Comparison of ENCODE assay signal across 15 cellular contexts in the genomic region with DNA sequence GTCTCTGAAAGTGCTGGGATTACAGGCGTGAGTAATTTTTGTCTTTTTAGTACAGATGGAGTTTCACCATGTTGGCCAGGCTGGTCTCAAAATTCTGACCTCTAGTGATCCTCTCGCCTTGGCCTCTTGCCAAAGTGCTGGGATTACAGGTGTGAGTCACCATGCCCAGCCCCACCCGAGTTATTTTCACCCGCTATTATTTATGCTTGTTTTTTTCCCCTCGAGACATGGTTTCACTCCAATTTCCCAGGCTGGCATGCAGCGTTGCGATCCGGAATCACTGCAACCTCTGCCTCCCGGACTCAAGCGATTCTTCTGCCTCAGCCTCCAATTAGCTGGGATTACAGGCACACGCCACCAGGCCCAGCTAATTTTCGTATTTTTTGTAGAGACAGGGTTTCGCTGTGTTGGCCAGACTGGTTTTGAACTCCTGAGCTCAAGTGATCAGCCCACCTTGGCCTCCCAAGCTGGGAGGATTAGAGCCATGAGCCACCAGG. TPM values are rescaled to one million over a fixed set of nuclear protein-coding genes. Genes with fewer than 3 reads are reported as not detected.
DNase-seq lines count a peak whose midpoint lies in the region; ATAC-seq and TF ChIP-seq lines count a peak whose summit lies in the region.
"Had no signal": no experiment of that assay in that cellular context is flagged by ENCODE, and none has a peak within 500 bp of the region (broad histone marks: within the 10 kb centered on the region; RNA-seq: fewer than 3 reads in every experiment).

No MANE protein-coding gene starts in this region.

- peaks cover 17 to 26% of the 10 kb centered on the region in 2 donors for H3K36me3 Mint-ChIP-seq in stimulated activated naive B cell treated with anti-CD40 and anti-IgM and Interleukin-4, amounts not matched to agents 10 μg/mL and 1 μg/mL and 100 μg/mL, for 72 hours

- H3K4me3 ChIP-seq in SK-N-SH (ENCODE audit: low read depth in 2 of 2, low read length in 1 of 2): no peak overlapping the region

- H3K9me2 ChIP-seq in SK-N-SH: no peaks in the 10 kb centered on the region

- no peak overlapping the region for H3K27ac ChIP-seq in SK-N-SH (ENCODE audit: low read depth in 2 of 2, low read length in 1 of 2)
- peak overlapping the region; percentile 20 for H3K27ac ChIP-seq in epithelial cell of prostate
- H3K27ac ChIP-seq: parathyroid adenoma had no signal

- H3K27me3 Mint-ChIP-seq in stimulated activated naive B cell treated with anti-CD40 and anti-IgM and Interleukin-4, amounts not matched to agents 10 μg/mL and 1 μg/mL and 100 μg/mL, for 72 hours: no peaks in the 10 kb centered on the region

- CTCF ChIA-PET in SK-N-SH (lab: Yijun Ruan, JAX): no interaction called here

- peaks cover 42% of the 10 kb centered on the region for H3F3A ChIP-seq in SK-N-SH (replicated peaks; ENCODE audit: insufficient read depth)

- no peak for TF ChIP-seq RAD21 in SK-N-SH (IDR thresholded peaks at IDR 0.05; ENCODE audit: low read length)

- peaks cover 6% of the 10 kb centered on the region; the same call in 1 of the 2 replicates for H4K20me1 ChIP-seq in SK-N-SH (ENCODE audit: insufficient read depth)

- 86% methylated on average over 12 of the region's 13 CpGs for WGBS in SK-N-SH (ENCODE audit: low lambda C conversion rate)

- no peak for TF ChIP-seq EP300 in SK-N-SH (IDR thresholded peaks at IDR 0.05; ENCODE audit: borderline replicate concordance in 1 of 2, low read depth in 1 of 2, low read length in 1 of 2)

- H3K4me1 ChIP-seq in SK-N-SH (ENCODE audit: control insufficient read depth in 1 of 2, insufficient read depth in 2 of 2, low read depth in 1 of 2, low read length in 1 of 2): peaks cover 0 to 1% of the 10 kb centered on the region in 2 experiments; a peak in 1 of 4 replicates
- H3K4me1 ChIP-seq: BE2C, parathyroid adenoma had no signal

- H3K79me2 ChIP-seq in SK-N-SH (ENCODE audit: insufficient read depth): peaks cover 8% of the 10 kb centered on the region; the same call in 1 of the 2 replicates
- H3K79me2 ChIP-seq: parathyroid adenoma had no signal

- H3K27ac Mint-ChIP-seq in stimulated activated naive B cell treated with anti-CD40 and anti-IgM and Interleukin-4, amounts not matched to agents 10 μg/mL and 1 μg/mL and 100 μg/mL, for 72 hours: peak overlapping the region; percentile 15
- H3K27ac Mint-ChIP-seq: activated T-helper 2 cell treated with anti-CD3 and anti-CD28 coated beads, Interferon-gamma antibody, Interleukin-2, Interleukin-4, amounts not matched to agents 10 μg/mL and 5 μg/mL and 100 μg/mL, durations not matched to agents 14 hours and 24 hours and 36 hours had no signal

- no peak overlapping the region for H3K4me2 ChIP-seq in SK-N-SH

- POLR2A ChIA-PET in SK-N-SH (lab: Yijun Ruan, JAX): no interaction called here

- H3K9me3 ChIP-seq in SK-N-SH: no peaks in the 10 kb centered on the region
- H3K9me3 ChIP-seq: BE2C had no signal

- TF ChIP-seq CTCF in SK-N-SH (IDR thresholded peaks at IDR 0.05): no peak

- H3K9me3 Mint-ChIP-seq in stimulated activated naive B cell treated with anti-CD40 and anti-IgM and Interleukin-4, amounts not matched to agents 10 μg/mL and 1 μg/mL and 100 μg/mL, for 72 hours: no peaks in the 10 kb centered on the region
- H3K9me3 Mint-ChIP-seq: activated T-helper 2 cell treated with anti-CD3 and anti-CD28 coated beads, Interferon-gamma antibody, Interleukin-2, Interleukin-4, amounts not matched to agents 10 μg/mL and 5 μg/mL and 100 μg/mL, durations not matched to agents 14 hours and 24 hours and 36 hours had no signal

- no peak overlapping the region for H3K9ac ChIP-seq in SK-N-SH
- H3K9ac ChIP-seq: parathyroid adenoma had no signal

- H3K27me3 ChIP-seq in SK-N-SH (ENCODE audit: insufficient read depth): no peaks in the 10 kb centered on the region
- H3K27me3 ChIP-seq: BE2C had no signal

- H3K4me3 Mint-ChIP-seq in stimulated activated naive B cell treated with anti-CD40 and anti-IgM and Interleukin-4, amounts not matched to agents 10 μg/mL and 1 μg/mL and 100 μg/mL, for 72 hours: peak overlapping the region in 1 of 2 donors; percentile 7

- peak; percentile 16; the same call in 2 of the 3 replicates for ATAC-seq in SK-N-SH treated with all-trans-retinoic acid at 6 μM for 48 hours
- no peak for ATAC-seq in stimulated activated naive B cell treated with anti-CD40 and anti-IgM and Interleukin-4, amounts not matched to agents 10 μg/mL and 1 μg/mL and 100 μg/mL, for 72 hours (replicated peaks)

- H3K4me1 Mint-ChIP-seq in stimulated activated naive B cell treated with anti-CD40 and anti-IgM and Interleukin-4, amounts not matched to agents 10 μg/mL and 1 μg/mL and 100 μg/mL, for 72 hours: peaks cover 0 to 1% of the 10 kb centered on the region in 2 donors

- H3K36me3 ChIP-seq in SK-N-SH (replicated peaks in 1 of 2; ENCODE audit: control insufficient read depth in 1 of 2, insufficient read depth in 2 of 2, low read length in 1 of 2): peaks cover 14 to 18% of the 10 kb centered on the region in 2 experiments

- no peak overlapping the region for H2AFZ ChIP-seq in SK-N-SH (ENCODE audit: low read depth)
- H2AFZ ChIP-seq: parathyroid adenoma had no signal

- DNase-seq in SK-N-SH (no peak), NCI-H748 treated with DMSO at 0.1 percent for 48 hours (lab: John Stamatoyannopoulos, UW) (peak; percentile 7), epithelial cell of prostate (ENCODE audit: low read depth, low spot score) (no peak), mesenteric fat pad (ENCODE audit: low spot score) (no peak), hepatic stellate cell (ENCODE audit: low spot score) (no peak)
- no peak for DNase-seq in stimulated activated naive B cell treated with anti-CD40 and anti-IgM and Interleukin-4, amounts not matched to agents 10 μg/mL and 1 μg/mL and 100 μg/mL, for 72 hours
- DNase-seq in stimulated activated CD4-positive, alpha-beta T cell treated with anti-CD3 and anti-CD28 coated beads, Interleukin-4, amount 100 ng/mL, for 4 hours: no peak
- DNase-seq: activated CD4-positive, alpha-beta T cell treated with anti-CD3 and anti-CD28 coated beads for 1 hour; BE2C; hippocampal formation; NCI-H524 treated with DMSO at 0.1 percent for 48 hours; stimulated activated naive CD4-positive, alpha-beta T cell treated with Interleukin-2 at 50 U/mL for 16 hours had no signal

TF ChIP-seq in SK-N-SH treated with all-trans-retinoic acid at 6 μM for 48 hours, 23 proteins besides CTCF, POLR2A, EP300 and RAD21:
- TF ChIP-seq PPARA (CRISPR knock-in tag; IDR thresholded peaks at IDR 0.05; ENCODE audit: borderline replicate concordance) (no peak), TOX (CRISPR knock-in tag; IDR thresholded peaks at IDR 0.05; ENCODE audit: borderline replicate concordance) (no peak)

TF ChIP-seq in SK-N-SH, 30 proteins besides CTCF, POLR2A, EP300 and RAD21:
- TF ChIP-seq TEAD4 (IDR thresholded peaks at IDR 0.05; ENCODE audit: borderline replicate concordance, insufficient read depth): no peak
- no peak for TF ChIP-seq YY1 (IDR thresholded peaks at IDR 0.05; ENCODE audit: low read depth)
- TF ChIP-seq FOXJ3 (CRISPR knock-in tag; IDR thresholded peaks at IDR 0.05): no peak
- TF ChIP-seq, protein P1, sequence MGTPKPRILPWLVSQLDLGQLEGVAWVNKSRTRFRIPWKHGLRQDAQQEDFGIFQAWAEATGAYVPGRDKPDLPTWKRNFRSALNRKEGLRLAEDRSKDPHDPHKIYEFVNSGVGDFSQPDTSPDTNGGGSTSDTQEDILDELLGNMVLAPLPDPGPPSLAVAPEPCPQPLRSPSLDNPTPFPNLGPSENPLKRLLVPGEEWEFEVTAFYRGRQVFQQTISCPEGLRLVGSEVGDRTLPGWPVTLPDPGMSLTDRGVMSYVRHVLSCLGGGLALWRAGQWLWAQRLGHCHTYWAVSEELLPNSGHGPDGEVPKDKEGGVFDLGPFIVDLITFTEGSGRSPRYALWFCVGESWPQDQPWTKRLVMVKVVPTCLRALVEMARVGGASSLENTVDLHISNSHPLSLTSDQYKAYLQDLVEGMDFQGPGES (IDR thresholded peaks at IDR 0.05; ENCODE audit: low read depth, low read length): no peak

RNA-seq across cellular contexts. Expression of a gene that starts 9.2 kb away (rescaled TPM):
- 2,658 and 2,763 TPM in 2 replicates for polyA plus RNA-seq in SK-N-SH (2012; rRNA removed)
- polyA plus RNA-seq in SK-N-SH (2012; cell fraction: cytosol; rRNA removed): 3,488 and 4,696 TPM in 2 replicates
- 540 and 582 TPM in 2 replicates for polyA plus RNA-seq in SK-N-SH (2012; cell fraction: nucleus; rRNA removed)
- total RNA-seq in mesenteric fat pad: 1,395 TPM

RNA-seq across cellular contexts. Expression of a gene that starts 19.2 kb away (rescaled TPM):
- polyA plus RNA-seq in SK-N-SH (2012; rRNA removed): 15.6 and 21.2 TPM in 2 replicates
- 12.0 and 12.4 TPM in 2 replicates for polyA plus RNA-seq in SK-N-SH (2012; cell fraction: cytosol; rRNA removed)
- polyA plus RNA-seq in SK-N-SH (2012; cell fraction: nucleus; rRNA removed): 63.5 and 64.6 TPM in 2 replicates
- 22.4 TPM for total RNA-seq in mesenteric fat pad

RNA-seq across cellular contexts. Expression of a gene that starts 25.5 kb away (rescaled TPM):
- 79.7 and 102 TPM in 2 replicates for polyA plus RNA-seq in SK-N-SH (2012; rRNA removed)
- 59.0 and 70.3 TPM in 2 replicates for polyA plus RNA-seq in SK-N-SH (2012; cell fraction: cytosol; rRNA removed)
- 88.9 and 142 TPM in 2 replicates for polyA plus RNA-seq in SK-N-SH (2012; cell fraction: nucleus; rRNA removed)
- total RNA-seq in mesenteric fat pad: 172 TPM

RNA-seq across cellular contexts. Expression of a gene that starts 45.0 kb away (rescaled TPM):
- 29.8 and 36.7 TPM in 2 replicates for polyA plus RNA-seq in SK-N-SH (2012; rRNA removed)
- 21.0 and 29.3 TPM in 2 replicates for polyA plus RNA-seq in SK-N-SH (2012; cell fraction: cytosol; rRNA removed)
- polyA plus RNA-seq in SK-N-SH (2012; cell fraction: nucleus; rRNA removed): 35.7 and 47.9 TPM in 2 replicates
- 41.6 TPM for total RNA-seq in mesenteric fat pad
